ENCODE assay signal across 14 cellular contexts in genomic region chr3:147807773-147808172, GRCh38.
DNase-seq lines count a peak whose midpoint lies in the region; ATAC-seq and TF ChIP-seq lines count a peak whose summit lies in the region.
"Had no signal": no experiment of that assay in that cellular context is flagged by ENCODE, and none has a peak within 500 bp of the region (broad histone marks: within the 10 kb centered on the region; RNA-seq: fewer than 3 reads in every experiment).

No MANE protein-coding gene starts in this region.

- H3K4me2 ChIP-seq in smooth muscle cell = no peak overlapping the region

- intact Hi-C loops in right cardiac atrium (cut with DNase I) = no loop called here

- WGBS in smooth muscle cell (ENCODE audit: low lambda C conversion rate) = 94% methylated on average over 1 of the region's 1 CpG
- 75% methylated on average over 1 of the region's 1 CpG for WGBS in right cardiac atrium

- peak; percentile 5 for DNase-seq in RPMI7951 (ENCODE audit: low read depth)
- DNase-seq in foreskin melanocyte = peak; percentile 43
- DNase-seq in skeletal muscle cell (ENCODE audit: low read depth) = peak; percentile 11
- no peak for DNase-seq in smooth muscle cell (lab: John Stamatoyannopoulos, UW; ENCODE audit: unreplicated experiment)
- no peak for DNase-seq in right cardiac atrium
- DNase-seq: AML-193; CD4-positive, alpha-beta T cell; DMS153; DMS79; GDM1; GOT3 had no signal

- H2AFZ ChIP-seq in smooth muscle cell (ENCODE audit: low read depth) = no peak overlapping the region

- no peaks in the 10 kb centered on the region for H3F3A ChIP-seq in smooth muscle cell (ENCODE audit: low read depth)

- ATAC-seq in right cardiac atrium (no peak), HG03139 (IDR thresholded peaks at IDR 0.05; ENCODE audit: unreplicated experiment) (no peak)

- H3K27me3 ChIP-seq in smooth muscle cell (ENCODE audit: low read depth) = no peaks in the 10 kb centered on the region
- no peaks in the 10 kb centered on the region for H3K27me3 ChIP-seq in right cardiac atrium (ENCODE audit: control insufficient read depth, insufficient read depth)

- H3K4me3 ChIP-seq in skeletal muscle cell (ENCODE audit: low read depth, low read length) = no peak overlapping the region
- no peak overlapping the region for H3K4me3 ChIP-seq in smooth muscle cell
- no peak overlapping the region for H3K4me3 ChIP-seq in right cardiac atrium (ENCODE audit: low read length)
- H3K4me3 ChIP-seq: HAP-1 had no signal

- TF ChIP-seq CTCF in smooth muscle cell (IDR thresholded peaks at IDR 0.05; ENCODE audit: borderline replicate concordance, insufficient read depth, poor library complexity, severe bottlenecking) = no peak

- H4K20me1 ChIP-seq in smooth muscle cell (ENCODE audit: low read depth) = no peaks in the 10 kb centered on the region

- H3K9ac ChIP-seq in smooth muscle cell (ENCODE audit: low read depth) = no peak overlapping the region

- H3K36me3 ChIP-seq in smooth muscle cell (ENCODE audit: low read depth) = no peaks in the 10 kb centered on the region
- H3K36me3 ChIP-seq: HAP-1 had no signal

- H3K27ac ChIP-seq in smooth muscle cell (ENCODE audit: low read depth) = no peak overlapping the region
- H3K27ac ChIP-seq in right cardiac atrium (ENCODE audit: low read length) = no peak overlapping the region
- H3K27ac ChIP-seq: C4-2B had no signal

- H3K9me3 ChIP-seq in smooth muscle cell (replicated peaks; ENCODE audit: low read depth) (no peaks in the 10 kb centered on the region), right cardiac atrium (ENCODE audit: control insufficient read depth, low read length) (no peaks in the 10 kb centered on the region)
- H3K9me3 ChIP-seq: HAP-1 had no signal

- H3K79me2 ChIP-seq in smooth muscle cell (ENCODE audit: low read depth) = no peaks in the 10 kb centered on the region

- no peaks in the 10 kb centered on the region for H3K4me1 ChIP-seq in smooth muscle cell (ENCODE audit: low read depth)
- no peaks in the 10 kb centered on the region for H3K4me1 ChIP-seq in right cardiac atrium (ENCODE audit: control insufficient read depth, insufficient read depth, low read length)
- H3K4me1 ChIP-seq: HAP-1 had no signal

Comparison
In these comparisons a context has a peak if more than half of its experiments do, and no peak if none do; other contexts are left out.
1. DNase-seq: peak in RPMI7951 (single experiment), foreskin melanocyte (single experiment) and skeletal muscle cell (single experiment); none in smooth muscle cell (single experiment) and right cardiac atrium (0 of 3).